37 cellular contexts compared by ENCODE assay signal in genomic region chr7:23239709-23240108, GRCh38. TPM values are rescaled to one million over a fixed set of nuclear protein-coding genes. Genes with fewer than 3 reads are reported as not detected.
"Had no signal": no experiment of that assay in that cellular context is flagged by ENCODE, and none has a peak within 500 bp of the region (broad histone marks: within the 10 kb centered on the region; RNA-seq: fewer than 3 reads in every experiment).

No MANE protein-coding gene starts in this region.

- H3K9me3 ChIP-seq: ascending aorta had no signal

- H3K4me3 ChIP-seq: ascending aorta, cardiac muscle cell had no signal

- ATAC-seq: activated CD8-positive, alpha-beta memory T cell treated with anti-CD3 and anti-CD28 coated beads, Interleukin-2, amount 10 ng/mL, durations not matched to agents 7 days and 5 days; activated CD8-positive, alpha-beta T cell treated with anti-CD3 and anti-CD28 coated beads, Interleukin-2, amount 10 ng/mL, durations not matched to agents 7 days and 5 days; activated naive CD8-positive, alpha-beta T cell treated with anti-CD3 and anti-CD28 coated beads, Interleukin-2, amount 50 U/mL, for 24 hours had no signal

- H3K4me3 Mint-ChIP-seq: activated B cell treated with CpG ODN at 0.5 μM for 24 hours; activated CD4-positive, alpha-beta memory T cell treated with anti-CD3 and anti-CD28 coated beads, Interleukin-2, amount 10 ng/mL, durations not matched to agents 7 days and 5 days; activated CD4-positive, alpha-beta T cell treated with anti-CD3 and anti-CD28 coated beads, Interleukin-2, amount 10 ng/mL, durations not matched to agents 7 days and 5 days; activated CD8-positive, alpha-beta memory T cell treated with anti-CD3 and anti-CD28 coated beads, Interleukin-2, amount 10 ng/mL, durations not matched to agents 7 days and 5 days; activated CD8-positive, alpha-beta T cell treated with anti-CD3 and anti-CD28 coated beads, Interleukin-2, amount 10 ng/mL, durations not matched to agents 7 days and 5 days; activated naive CD4-positive, alpha-beta T cell treated with anti-CD3 and anti-CD28 coated beads, Interleukin-2, amount 10 ng/mL, durations not matched to agents 7 days and 5 days; activated naive CD4-positive, alpha-beta T cell treated with anti-CD3 and anti-CD28 coated beads, Interleukin-2, amount 50 U/mL, for 24 hours; activated naive CD8-positive, alpha-beta T cell; activated naive CD8-positive, alpha-beta T cell treated with anti-CD3 and anti-CD28 coated beads, Interleukin-2, amount 10 ng/mL, durations not matched to agents 7 days and 5 days; activated naive CD8-positive, alpha-beta T cell treated with anti-CD3 and anti-CD28 coated beads, Interleukin-2, amount 50 U/mL, for 24 hours; activated T-cell treated with anti-CD3 and anti-CD28 coated beads, Interleukin-2, amount 50 U/mL, for 24 hours; brain; central memory CD8-positive, alpha-beta T cell; T-helper 1 cell treated with Interleukin-12 subunit alpha and Interleukin-12 subunit beta and Interleukin-4 antibody, amounts not matched to agents 30 μg/mL and 1 μg/mL, for 36 hours; T-helper 2 cell treated with Interferon-gamma antibody and Interleukin-4, amounts not matched to agents 5 μg/mL and 100 μg/mL, for 36 hours had no signal

- H3K27ac Mint-ChIP-seq: activated B cell treated with CpG ODN at 0.5 μM for 24 hours; activated CD4-positive, alpha-beta memory T cell treated with anti-CD3 and anti-CD28 coated beads, Interleukin-2, amount 10 ng/mL, durations not matched to agents 7 days and 5 days; activated CD4-positive, alpha-beta T cell treated with anti-CD3 and anti-CD28 coated beads, Interleukin-2, amount 10 ng/mL, durations not matched to agents 7 days and 5 days; activated CD8-positive, alpha-beta memory T cell treated with anti-CD3 and anti-CD28 coated beads, Interleukin-2, amount 10 ng/mL, durations not matched to agents 7 days and 5 days; activated CD8-positive, alpha-beta T cell treated with anti-CD3 and anti-CD28 coated beads, Interleukin-2, amount 10 ng/mL, durations not matched to agents 7 days and 5 days; activated naive CD4-positive, alpha-beta T cell treated with anti-CD3 and anti-CD28 coated beads, Interleukin-2, amount 10 ng/mL, durations not matched to agents 7 days and 5 days; activated naive CD4-positive, alpha-beta T cell treated with anti-CD3 and anti-CD28 coated beads, Interleukin-2, amount 50 U/mL, for 24 hours; activated naive CD8-positive, alpha-beta T cell; activated naive CD8-positive, alpha-beta T cell treated with anti-CD3 and anti-CD28 coated beads, Interleukin-2, amount 10 ng/mL, durations not matched to agents 7 days and 5 days; activated naive CD8-positive, alpha-beta T cell treated with anti-CD3 and anti-CD28 coated beads, Interleukin-2, amount 50 U/mL, for 24 hours; activated T-cell treated with anti-CD3 and anti-CD28 coated beads, Interleukin-2, amount 50 U/mL, for 24 hours; activated T-helper 2 cell treated with anti-CD3 and anti-CD28 coated beads, Interferon-gamma antibody, Interleukin-2, Interleukin-4, amounts not matched to agents 10 μg/mL and 5 μg/mL and 100 μg/mL, durations not matched to agents 14 hours and 24 hours and 36 hours; brain; T-helper 1 cell treated with Interleukin-12 subunit alpha and Interleukin-12 subunit beta and Interleukin-4 antibody, amounts not matched to agents 30 μg/mL and 1 μg/mL, for 36 hours; T-helper 2 cell treated with Interferon-gamma antibody and Interleukin-4, amounts not matched to agents 5 μg/mL and 100 μg/mL, for 36 hours had no signal

- H3K9me3 Mint-ChIP-seq: activated B cell treated with CpG ODN at 0.5 μM for 24 hours; activated CD4-positive, alpha-beta memory T cell treated with anti-CD3 and anti-CD28 coated beads, Interleukin-2, amount 10 ng/mL, durations not matched to agents 7 days and 5 days; activated CD4-positive, alpha-beta T cell treated with anti-CD3 and anti-CD28 coated beads, Interleukin-2, amount 10 ng/mL, durations not matched to agents 7 days and 5 days; activated naive CD4-positive, alpha-beta T cell treated with anti-CD3 and anti-CD28 coated beads, Interleukin-2, amount 10 ng/mL, durations not matched to agents 7 days and 5 days; activated naive CD4-positive, alpha-beta T cell treated with anti-CD3 and anti-CD28 coated beads, Interleukin-2, amount 50 U/mL, for 24 hours; activated naive CD8-positive, alpha-beta T cell treated with anti-CD3 and anti-CD28 coated beads, Interleukin-2, amount 10 ng/mL, durations not matched to agents 7 days and 5 days; activated naive CD8-positive, alpha-beta T cell treated with anti-CD3 and anti-CD28 coated beads, Interleukin-2, amount 50 U/mL, for 24 hours; activated T-cell treated with anti-CD3 and anti-CD28 coated beads, Interleukin-2, amount 50 U/mL, for 24 hours; activated T-helper 2 cell treated with anti-CD3 and anti-CD28 coated beads, Interferon-gamma antibody, Interleukin-2, Interleukin-4, amounts not matched to agents 10 μg/mL and 5 μg/mL and 100 μg/mL, durations not matched to agents 14 hours and 24 hours and 36 hours; brain; central memory CD8-positive, alpha-beta T cell; T-helper 1 cell treated with Interleukin-12 subunit alpha and Interleukin-12 subunit beta and Interleukin-4 antibody, amounts not matched to agents 30 μg/mL and 1 μg/mL, for 36 hours; T-helper 2 cell treated with Interferon-gamma antibody and Interleukin-4, amounts not matched to agents 5 μg/mL and 100 μg/mL, for 36 hours had no signal

- FAIRE-seq: bronchial epithelial cell, TTC549 had no signal

- H3K27me3 ChIP-seq: ascending aorta, cardiac muscle cell had no signal

- H3K27ac ChIP-seq: ascending aorta, cardiac muscle cell, VCaP had no signal

- H3K36me3 Mint-ChIP-seq: activated CD8-positive, alpha-beta memory T cell treated with anti-CD3 and anti-CD28 coated beads, Interleukin-2, amount 10 ng/mL, durations not matched to agents 7 days and 5 days; activated naive CD4-positive, alpha-beta T cell treated with anti-CD3 and anti-CD28 coated beads, Interleukin-2, amount 10 ng/mL, durations not matched to agents 7 days and 5 days; activated naive CD4-positive, alpha-beta T cell treated with anti-CD3 and anti-CD28 coated beads, Interleukin-2, amount 50 U/mL, for 24 hours; activated naive CD8-positive, alpha-beta T cell; activated naive CD8-positive, alpha-beta T cell treated with anti-CD3 and anti-CD28 coated beads, Interleukin-2, amount 10 ng/mL, durations not matched to agents 7 days and 5 days; brain had no signal

- H3K4me1 Mint-ChIP-seq: activated B cell treated with CpG ODN at 0.5 μM for 24 hours; activated CD4-positive, alpha-beta T cell treated with anti-CD3 and anti-CD28 coated beads, Interleukin-2, amount 10 ng/mL, durations not matched to agents 7 days and 5 days; activated naive CD4-positive, alpha-beta T cell treated with anti-CD3 and anti-CD28 coated beads, Interleukin-2, amount 10 ng/mL, durations not matched to agents 7 days and 5 days; activated naive CD4-positive, alpha-beta T cell treated with anti-CD3 and anti-CD28 coated beads, Interleukin-2, amount 50 U/mL, for 24 hours; activated naive CD8-positive, alpha-beta T cell treated with anti-CD3 and anti-CD28 coated beads, Interleukin-2, amount 50 U/mL, for 24 hours had no signal

- DNase-seq: activated B cell treated with CpG ODN at 0.5 μM for 24 hours; activated CD4-positive, alpha-beta memory T cell treated with anti-CD3 and anti-CD28 coated beads, Interleukin-2, amount 10 ng/mL, durations not matched to agents 7 days and 5 days; activated CD4-positive, alpha-beta T cell treated with anti-CD3 and anti-CD28 coated beads for 48 hours; activated CD4-positive, alpha-beta T cell treated with anti-CD3 and anti-CD28 coated beads, Interleukin-2, amount 10 ng/mL, durations not matched to agents 7 days and 5 days; activated CD4-positive, alpha-beta T cell treated with anti-CD3 and anti-CD28 coated beads, Interleukin-2, amount 50 U/mL, for 48 hours; activated CD4-positive, CD25-positive, alpha-beta regulatory T cell treated with anti-CD3 and anti-CD28 coated beads, Interleukin-2, amount 50 U/mL, for 72 hours; activated CD8-positive, alpha-beta memory T cell treated with anti-CD3 and anti-CD28 coated beads for 24 hours; activated CD8-positive, alpha-beta memory T cell treated with anti-CD3 and anti-CD28 coated beads, Interleukin-2, amount 10 ng/mL, durations not matched to agents 7 days and 5 days; activated CD8-positive, alpha-beta memory T cell treated with anti-CD3 and anti-CD28 coated beads, Interleukin-2, amount 50 U/mL, for 48 hours; activated CD8-positive, alpha-beta T cell treated with anti-CD3 and anti-CD28 coated beads, Interleukin-2, amount 10 ng/mL, durations not matched to agents 7 days and 5 days; activated effector memory CD4-positive, alpha-beta T cell treated with Interleukin-2 at 50 U/mL for 16 hours; activated gamma-delta T cell; activated naive CD4-positive, alpha-beta T cell treated with anti-CD3 and anti-CD28 coated beads, Interleukin-2, amount 10 ng/mL, durations not matched to agents 7 days and 5 days; activated naive CD4-positive, alpha-beta T cell treated with Interleukin-2 at 50 U/mL for 16 hours; activated naive CD8-positive, alpha-beta T cell treated with anti-CD3 and anti-CD28 coated beads, Interleukin-2, amount 10 ng/mL, durations not matched to agents 7 days and 5 days; activated naive CD8-positive, alpha-beta T cell treated with anti-CD3 and anti-CD28 coated beads, Interleukin-2, amount 50 U/mL, for 24 hours; activated T-cell treated with anti-CD3 and anti-CD28 coated beads, Interleukin-2, amount 50 U/mL, for 24 hours; activated T-cell treated with anti-CD3 and anti-CD28 coated beads, Interleukin-2, amount 50 U/mL, for 48 hours; amygdala; anterior cingulate cortex; caudate nucleus; cerebellar nuclear complex; T-helper 1 cell; T-helper 2 cell; T-helper 9 cell had no signal

- H3K36me3 ChIP-seq: ascending aorta, cardiac muscle cell had no signal

RNA-seq across cellular contexts. Expression of gene GPNMB, which starts 6.9 kb away (rescaled TPM):
- total RNA-seq: activated CD4-positive, alpha-beta T cell treated with anti-CD3 and anti-CD28 coated beads, Interleukin-2, amount 10 ng/mL, durations not matched to agents 7 days and 5 days had no signal
